8 cellular contexts compared by ENCODE assay signal in genomic region chr19:47790398-47790814, GRCh38. TPM values are rescaled to one million over a fixed set of nuclear protein-coding genes. Genes with fewer than 3 reads are reported as not detected.
DNase-seq lines count a peak whose midpoint lies in the region; ATAC-seq and TF ChIP-seq lines count a peak whose summit lies in the region.

No MANE protein-coding gene starts in this region.

- peaks cover 9% of the 10 kb centered on the region for H3K36me3 Mint-ChIP-seq in CD8-positive, alpha-beta T cell
- H3K36me3 Mint-ChIP-seq in activated T-helper 2 cell treated with anti-CD3 and anti-CD28 coated beads, Interferon-gamma antibody, Interleukin-2, Interleukin-4, amounts not matched to agents 10 μg/mL and 5 μg/mL and 100 μg/mL, durations not matched to agents 14 hours and 24 hours and 36 hours (ENCODE audit: low read depth), result peaks cover 4% of the 10 kb centered on the region

- H3K27ac Mint-ChIP-seq in CD8-positive, alpha-beta T cell, result no peak overlapping the region
- no peak overlapping the region for H3K27ac Mint-ChIP-seq in activated T-helper 2 cell treated with anti-CD3 and anti-CD28 coated beads, Interferon-gamma antibody, Interleukin-2, Interleukin-4, amounts not matched to agents 10 μg/mL and 5 μg/mL and 100 μg/mL, durations not matched to agents 14 hours and 24 hours and 36 hours

- peak; percentile 80 for ATAC-seq in CD8-positive, alpha-beta T cell
- ATAC-seq in omental fat pad (ENCODE audit: low FRiP score), result peak; percentile 64
- no peak for ATAC-seq in GM21723 (IDR thresholded peaks at IDR 0.05; ENCODE audit: unreplicated experiment)

- H3K9me3 Mint-ChIP-seq in CD8-positive, alpha-beta T cell, result peaks cover 3% of the 10 kb centered on the region
- H3K9me3 Mint-ChIP-seq in activated T-helper 2 cell treated with anti-CD3 and anti-CD28 coated beads, Interferon-gamma antibody, Interleukin-2, Interleukin-4, amounts not matched to agents 10 μg/mL and 5 μg/mL and 100 μg/mL, durations not matched to agents 14 hours and 24 hours and 36 hours, result peaks cover 5% of the 10 kb centered on the region

- no peaks in the 10 kb centered on the region for H3K27me3 ChIP-seq in CD8-positive, alpha-beta T cell (ENCODE audit: insufficient read depth, low read length)
- H3K27me3 ChIP-seq in thyroid gland, result no peaks in the 10 kb centered on the region

- H3K27me3 Mint-ChIP-seq in CD8-positive, alpha-beta T cell (ENCODE audit: low read depth), result peaks cover 1% of the 10 kb centered on the region
- no peaks in the 10 kb centered on the region for H3K27me3 Mint-ChIP-seq in activated T-helper 2 cell treated with anti-CD3 and anti-CD28 coated beads, Interferon-gamma antibody, Interleukin-2, Interleukin-4, amounts not matched to agents 10 μg/mL and 5 μg/mL and 100 μg/mL, durations not matched to agents 14 hours and 24 hours and 36 hours (ENCODE audit: low read depth)

- intact Hi-C loops in CD8-positive, alpha-beta T cell (cut with DNase I, micrococcal nuclease), result loop anchor here in 1 of 2 experiments (2.0 kb wide), 1 partner anchor 78 kb away; the partner anchor contains the start of gene EHD2
- intact Hi-C loops in activated T-helper 2 cell treated with anti-CD3 and anti-CD28 coated beads, Interferon-gamma antibody, Interleukin-2, Interleukin-4, amounts not matched to agents 10 μg/mL and 5 μg/mL and 100 μg/mL, durations not matched to agents 14 hours and 24 hours and 36 hours (cut with micrococcal nuclease), result no loop called here
- intact Hi-C loops in thyroid gland (cut with DNase I), result no loop called here

- H3K4me3 Mint-ChIP-seq in CD8-positive, alpha-beta T cell, result no peak overlapping the region
- H3K4me3 Mint-ChIP-seq in activated T-helper 2 cell treated with anti-CD3 and anti-CD28 coated beads, Interferon-gamma antibody, Interleukin-2, Interleukin-4, amounts not matched to agents 10 μg/mL and 5 μg/mL and 100 μg/mL, durations not matched to agents 14 hours and 24 hours and 36 hours (ENCODE audit: low read depth), result no peak overlapping the region

- peaks cover 5% of the 10 kb centered on the region for H3K4me1 ChIP-seq in CD8-positive, alpha-beta T cell (ENCODE audit: insufficient read depth, low read length)
- H3K4me1 ChIP-seq in thyroid gland, result no peaks in the 10 kb centered on the region

- peak; percentile 77 for TF ChIP-seq CTCF in CD8-positive, alpha-beta T cell (IDR thresholded peaks at IDR 0.05)
- peak; percentile 82 for TF ChIP-seq CTCF in foreskin fibroblast (IDR thresholded peaks at IDR 0.05; ENCODE audit: low read depth, low read length)
- TF ChIP-seq CTCF in omental fat pad (IDR thresholded peaks at IDR 0.05), result peak in 1 of 3 donors; percentile 60
- peak; percentile 56 to 91 (median 66) for TF ChIP-seq CTCF in thyroid gland (IDR thresholded peaks at IDR 0.05)

- 7% methylated on average over 10 of the region's 10 CpGs for WGBS in thyroid gland, 2 donors

- peaks cover 3% of the 10 kb centered on the region for H3K4me1 Mint-ChIP-seq in CD8-positive, alpha-beta T cell (ENCODE audit: low read depth)
- H3K4me1 Mint-ChIP-seq in activated T-helper 2 cell treated with anti-CD3 and anti-CD28 coated beads, Interferon-gamma antibody, Interleukin-2, Interleukin-4, amounts not matched to agents 10 μg/mL and 5 μg/mL and 100 μg/mL, durations not matched to agents 14 hours and 24 hours and 36 hours (ENCODE audit: low read depth), result peaks cover 2% of the 10 kb centered on the region

- no peak for TF ChIP-seq POLR2A in thyroid gland (IDR thresholded peaks at IDR 0.05)

- H3K4me3 ChIP-seq in CD8-positive, alpha-beta T cell (ENCODE audit: low read depth, low read length), result no peak overlapping the region
- H3K4me3 ChIP-seq in foreskin fibroblast (ENCODE audit: low read depth in 1 of 2, low read length in 2 of 2) (no peak overlapping the region), thyroid gland (replicated peaks in 1 of 3) (no peak overlapping the region)

- POLR2A ChIA-PET in CD8-positive, alpha-beta T cell (lab: Charles Lee), result no interaction called here

- H3K9me3 ChIP-seq in CD8-positive, alpha-beta T cell (ENCODE audit: low read length), result no peaks in the 10 kb centered on the region
- H3K9me3 ChIP-seq in thyroid gland, result no peaks in the 10 kb centered on the region

- peak; percentile 63 to 91 (median 79) for DNase-seq in CD8-positive, alpha-beta T cell
- DNase-seq in HPDE6-E6E7 (ENCODE audit: extremely low spot score), result peak; percentile 61
- peak; percentile 75 for DNase-seq in RPMI8226
- DNase-seq in activated T-helper 2 cell treated with anti-CD3 and anti-CD28 coated beads, Interferon-gamma antibody, Interleukin-2, Interleukin-4, amounts not matched to agents 10 μg/mL and 5 μg/mL and 100 μg/mL, durations not matched to agents 14 hours and 24 hours and 36 hours (ENCODE audit: low spot score), result peak; percentile 62
- DNase-seq in foreskin fibroblast, result peak; percentile 31 to 77
- peak; percentile 97 for DNase-seq in omental fat pad (ENCODE audit: low spot score)
- DNase-seq in thyroid gland, result peak; percentile 70 to 84

- CTCF ChIA-PET in CD8-positive, alpha-beta T cell (lab: Charles Lee), result interaction anchor here (0.7 to 3.5 kb wide), 18 partner anchors 8 to 360 kb away, joined by 3 to 16 read pairs (median 4); no protein-coding TSS in a partner anchor

- no peaks in the 10 kb centered on the region for H3K36me3 ChIP-seq in CD8-positive, alpha-beta T cell (ENCODE audit: insufficient read depth, low read length)
- H3K36me3 ChIP-seq in thyroid gland, result peaks cover 4 to 6% of the 10 kb centered on the region in 2 donors

- H3K27ac ChIP-seq in CD8-positive, alpha-beta T cell (ENCODE audit: low read depth, low read length), result no peak overlapping the region
- H3K27ac ChIP-seq in thyroid gland, result no peak overlapping the region

RNA-seq across cellular contexts. Expression of gene SELENOW, which starts 11.9 kb away (rescaled TPM):
- total RNA-seq in CD8-positive, alpha-beta T cell, result 10 to 100 TPM; 64.9 to 68.1 TPM
- 89.0 and 98.3 TPM in 2 replicates for total RNA-seq in activated T-helper 2 cell treated with anti-CD3 and anti-CD28 coated beads, Interferon-gamma antibody, Interleukin-2, Interleukin-4, amounts not matched to agents 10 μg/mL and 5 μg/mL and 100 μg/mL, durations not matched to agents 14 hours and 24 hours and 36 hours
- total RNA-seq in omental fat pad (100 to 1,000 TPM; 198 to 420 (median 334) TPM), thyroid gland (100 to 1,000 TPM; 256 to 919 (median 484) TPM)

RNA-seq across cellular contexts. Expression of gene TPRX1, which starts 13.9 kb away (rescaled TPM):
- total RNA-seq in CD8-positive, alpha-beta T cell, result not detected
- total RNA-seq in activated T-helper 2 cell treated with anti-CD3 and anti-CD28 coated beads, Interferon-gamma antibody, Interleukin-2, Interleukin-4, amounts not matched to agents 10 μg/mL and 5 μg/mL and 100 μg/mL, durations not matched to agents 14 hours and 24 hours and 36 hours, result not detected in 2 replicates
- not detected for total RNA-seq in omental fat pad
- not detected for total RNA-seq in thyroid gland

RNA-seq across cellular contexts. Expression of gene CRX, which starts 31.3 kb away (rescaled TPM):
- total RNA-seq in CD8-positive, alpha-beta T cell, result not detected
- total RNA-seq in activated T-helper 2 cell treated with anti-CD3 and anti-CD28 coated beads, Interferon-gamma antibody, Interleukin-2, Interleukin-4, amounts not matched to agents 10 μg/mL and 5 μg/mL and 100 μg/mL, durations not matched to agents 14 hours and 24 hours and 36 hours, result not detected in 2 replicates
- total RNA-seq in omental fat pad, result not detected
- total RNA-seq in thyroid gland, result not detected

RNA-seq across cellular contexts. Expression of gene NOP53, which starts 45.1 kb away (rescaled TPM):
- 100 to 1,000 TPM; 924 to 926 TPM for total RNA-seq in CD8-positive, alpha-beta T cell
- 266 and 269 TPM in 2 replicates for total RNA-seq in activated T-helper 2 cell treated with anti-CD3 and anti-CD28 coated beads, Interferon-gamma antibody, Interleukin-2, Interleukin-4, amounts not matched to agents 10 μg/mL and 5 μg/mL and 100 μg/mL, durations not matched to agents 14 hours and 24 hours and 36 hours
- 100 to 1,000 TPM; 212 to 267 (median 232) TPM for total RNA-seq in omental fat pad
- 100 to 1,000 TPM; 278 to 531 (median 461) TPM for total RNA-seq in thyroid gland
